Comparison of ENCODE assay signal across 2 cellular contexts in the genomic region with DNA sequence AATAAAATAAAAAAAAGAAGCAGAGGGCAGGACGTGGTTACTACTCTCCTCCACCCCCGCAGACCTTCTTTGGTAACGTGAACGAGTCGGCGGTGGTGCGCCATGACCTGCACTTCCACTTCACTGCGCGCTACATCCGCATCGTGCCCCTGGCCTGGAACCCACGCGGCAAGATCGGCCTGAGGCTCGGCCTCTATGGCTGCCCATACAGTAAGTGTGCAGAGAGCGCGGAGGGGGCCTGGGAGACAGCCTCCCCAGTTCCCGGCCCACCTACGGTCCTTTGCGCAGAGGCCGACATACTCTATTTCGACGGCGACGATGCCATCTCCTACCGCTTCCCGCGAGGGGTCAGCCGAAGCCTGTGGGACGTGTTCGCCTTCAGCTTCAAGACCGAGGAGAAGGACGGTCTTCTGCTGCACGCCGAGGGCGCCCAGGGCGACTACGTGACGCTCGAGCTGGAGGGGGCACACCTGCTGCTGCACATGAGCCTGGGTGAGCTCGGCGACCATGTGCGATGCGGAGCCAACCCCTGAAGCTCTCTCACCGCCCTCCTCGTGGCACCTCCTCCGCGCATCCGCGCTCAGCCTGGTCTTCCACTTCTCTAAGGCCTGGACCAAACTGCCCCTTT.
TF ChIP-seq lines count a peak whose summit lies in the region.

No MANE protein-coding gene starts in this region.

TF ChIP-seq in SK-N-SH, 30 proteins besides CTCF, POLR2A, EP300 and RAD21:
- TF ChIP-seq, protein P1, sequence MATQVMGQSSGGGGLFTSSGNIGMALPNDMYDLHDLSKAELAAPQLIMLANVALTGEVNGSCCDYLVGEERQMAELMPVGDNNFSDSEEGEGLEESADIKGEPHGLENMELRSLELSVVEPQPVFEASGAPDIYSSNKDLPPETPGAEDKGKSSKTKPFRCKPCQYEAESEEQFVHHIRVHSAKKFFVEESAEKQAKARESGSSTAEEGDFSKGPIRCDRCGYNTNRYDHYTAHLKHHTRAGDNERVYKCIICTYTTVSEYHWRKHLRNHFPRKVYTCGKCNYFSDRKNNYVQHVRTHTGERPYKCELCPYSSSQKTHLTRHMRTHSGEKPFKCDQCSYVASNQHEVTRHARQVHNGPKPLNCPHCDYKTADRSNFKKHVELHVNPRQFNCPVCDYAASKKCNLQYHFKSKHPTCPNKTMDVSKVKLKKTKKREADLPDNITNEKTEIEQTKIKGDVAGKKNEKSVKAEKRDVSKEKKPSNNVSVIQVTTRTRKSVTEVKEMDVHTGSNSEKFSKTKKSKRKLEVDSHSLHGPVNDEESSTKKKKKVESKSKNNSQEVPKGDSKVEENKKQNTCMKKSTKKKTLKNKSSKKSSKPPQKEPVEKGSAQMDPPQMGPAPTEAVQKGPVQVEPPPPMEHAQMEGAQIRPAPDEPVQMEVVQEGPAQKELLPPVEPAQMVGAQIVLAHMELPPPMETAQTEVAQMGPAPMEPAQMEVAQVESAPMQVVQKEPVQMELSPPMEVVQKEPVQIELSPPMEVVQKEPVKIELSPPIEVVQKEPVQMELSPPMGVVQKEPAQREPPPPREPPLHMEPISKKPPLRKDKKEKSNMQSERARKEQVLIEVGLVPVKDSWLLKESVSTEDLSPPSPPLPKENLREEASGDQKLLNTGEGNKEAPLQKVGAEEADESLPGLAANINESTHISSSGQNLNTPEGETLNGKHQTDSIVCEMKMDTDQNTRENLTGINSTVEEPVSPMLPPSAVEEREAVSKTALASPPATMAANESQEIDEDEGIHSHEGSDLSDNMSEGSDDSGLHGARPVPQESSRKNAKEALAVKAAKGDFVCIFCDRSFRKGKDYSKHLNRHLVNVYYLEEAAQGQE (IDR thresholded peaks at IDR 0.05; ENCODE audit: low read depth, low read length): no peak
- TF ChIP-seq GATA2 (CRISPR knock-in tag; IDR thresholded peaks at IDR 0.05) (no peak), YY1 (IDR thresholded peaks at IDR 0.05; ENCODE audit: low read depth) (no peak), EZH2phosphoT487 (IDR thresholded peaks at IDR 0.05; ENCODE audit: borderline replicate concordance, low read depth) (no peak), TAF1 (IDR thresholded peaks at IDR 0.05; ENCODE audit: borderline replicate concordance, low read depth, low read length) (no peak)
- TF ChIP-seq, protein P2, sequence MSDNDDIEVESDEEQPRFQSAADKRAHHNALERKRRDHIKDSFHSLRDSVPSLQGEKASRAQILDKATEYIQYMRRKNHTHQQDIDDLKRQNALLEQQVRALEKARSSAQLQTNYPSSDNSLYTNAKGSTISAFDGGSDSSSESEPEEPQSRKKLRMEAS (IDR thresholded peaks at IDR 0.05; ENCODE audit: low read depth): no peak

TF ChIP-seq in SK-N-SH treated with all-trans-retinoic acid at 6 μM for 48 hours, 23 proteins besides CTCF, POLR2A, EP300 and RAD21:
- TF ChIP-seq, protein P3, sequence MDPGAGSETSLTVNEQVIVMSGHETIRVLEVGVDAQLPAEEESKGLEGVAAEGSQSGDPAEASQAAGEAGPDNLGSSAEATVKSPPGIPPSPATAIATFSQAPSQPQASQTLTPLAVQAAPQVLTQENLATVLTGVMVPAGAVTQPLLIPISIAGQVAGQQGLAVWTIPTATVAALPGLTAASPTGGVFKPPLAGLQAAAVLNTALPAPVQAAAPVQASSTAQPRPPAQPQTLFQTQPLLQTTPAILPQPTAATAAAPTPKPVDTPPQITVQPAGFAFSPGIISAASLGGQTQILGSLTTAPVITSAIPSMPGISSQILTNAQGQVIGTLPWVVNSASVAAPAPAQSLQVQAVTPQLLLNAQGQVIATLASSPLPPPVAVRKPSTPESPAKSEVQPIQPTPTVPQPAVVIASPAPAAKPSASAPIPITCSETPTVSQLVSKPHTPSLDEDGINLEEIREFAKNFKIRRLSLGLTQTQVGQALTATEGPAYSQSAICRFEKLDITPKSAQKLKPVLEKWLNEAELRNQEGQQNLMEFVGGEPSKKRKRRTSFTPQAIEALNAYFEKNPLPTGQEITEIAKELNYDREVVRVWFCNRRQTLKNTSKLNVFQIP (CRISPR knock-in tag; IDR thresholded peaks at IDR 0.05; ENCODE audit: borderline replicate concordance, low read depth): no peak
- TF ChIP-seq ZFP3 (CRISPR knock-in tag; IDR thresholded peaks at IDR 0.05): no peak
- no peak for TF ChIP-seq ZFP30 (CRISPR knock-in tag; IDR thresholded peaks at IDR 0.05)
- no peak for TF ChIP-seq ESRRG (CRISPR knock-in tag; IDR thresholded peaks at IDR 0.05)
- TF ChIP-seq ZNF70 (CRISPR knock-in tag; IDR thresholded peaks at IDR 0.05): no peak
- TF ChIP-seq TOX (CRISPR knock-in tag; IDR thresholded peaks at IDR 0.05; ENCODE audit: borderline replicate concordance): no peak
- TF ChIP-seq, protein P4, sequence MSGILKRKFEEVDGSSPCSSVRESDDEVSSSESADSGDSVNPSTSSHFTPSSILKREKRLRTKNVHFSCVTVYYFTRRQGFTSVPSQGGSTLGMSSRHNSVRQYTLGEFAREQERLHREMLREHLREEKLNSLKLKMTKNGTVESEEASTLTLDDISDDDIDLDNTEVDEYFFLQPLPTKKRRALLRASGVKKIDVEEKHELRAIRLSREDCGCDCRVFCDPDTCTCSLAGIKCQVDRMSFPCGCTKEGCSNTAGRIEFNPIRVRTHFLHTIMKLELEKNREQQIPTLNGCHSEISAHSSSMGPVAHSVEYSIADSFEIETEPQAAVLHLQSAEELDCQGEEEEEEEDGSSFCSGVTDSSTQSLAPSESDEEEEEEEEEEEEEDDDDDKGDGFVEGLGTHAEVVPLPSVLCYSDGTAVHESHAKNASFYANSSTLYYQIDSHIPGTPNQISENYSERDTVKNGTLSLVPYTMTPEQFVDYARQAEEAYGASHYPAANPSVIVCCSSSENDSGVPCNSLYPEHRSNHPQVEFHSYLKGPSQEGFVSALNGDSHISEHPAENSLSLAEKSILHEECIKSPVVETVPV (CRISPR knock-in tag; IDR thresholded peaks at IDR 0.05): no peak
- TF ChIP-seq, protein P5, sequence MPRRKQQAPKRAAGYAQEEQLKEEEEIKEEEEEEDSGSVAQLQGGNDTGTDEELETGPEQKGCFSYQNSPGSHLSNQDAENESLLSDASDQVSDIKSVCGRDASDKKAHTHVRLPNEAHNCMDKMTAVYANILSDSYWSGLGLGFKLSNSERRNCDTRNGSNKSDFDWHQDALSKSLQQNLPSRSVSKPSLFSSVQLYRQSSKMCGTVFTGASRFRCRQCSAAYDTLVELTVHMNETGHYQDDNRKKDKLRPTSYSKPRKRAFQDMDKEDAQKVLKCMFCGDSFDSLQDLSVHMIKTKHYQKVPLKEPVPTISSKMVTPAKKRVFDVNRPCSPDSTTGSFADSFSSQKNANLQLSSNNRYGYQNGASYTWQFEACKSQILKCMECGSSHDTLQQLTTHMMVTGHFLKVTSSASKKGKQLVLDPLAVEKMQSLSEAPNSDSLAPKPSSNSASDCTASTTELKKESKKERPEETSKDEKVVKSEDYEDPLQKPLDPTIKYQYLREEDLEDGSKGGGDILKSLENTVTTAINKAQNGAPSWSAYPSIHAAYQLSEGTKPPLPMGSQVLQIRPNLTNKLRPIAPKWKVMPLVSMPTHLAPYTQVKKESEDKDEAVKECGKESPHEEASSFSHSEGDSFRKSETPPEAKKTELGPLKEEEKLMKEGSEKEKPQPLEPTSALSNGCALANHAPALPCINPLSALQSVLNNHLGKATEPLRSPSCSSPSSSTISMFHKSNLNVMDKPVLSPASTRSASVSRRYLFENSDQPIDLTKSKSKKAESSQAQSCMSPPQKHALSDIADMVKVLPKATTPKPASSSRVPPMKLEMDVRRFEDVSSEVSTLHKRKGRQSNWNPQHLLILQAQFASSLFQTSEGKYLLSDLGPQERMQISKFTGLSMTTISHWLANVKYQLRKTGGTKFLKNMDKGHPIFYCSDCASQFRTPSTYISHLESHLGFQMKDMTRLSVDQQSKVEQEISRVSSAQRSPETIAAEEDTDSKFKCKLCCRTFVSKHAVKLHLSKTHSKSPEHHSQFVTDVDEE (CRISPR knock-in tag; IDR thresholded peaks at IDR 0.05): no peak
- TF ChIP-seq ISL1 (CRISPR knock-in tag; IDR thresholded peaks at IDR 0.05): no peak
- TF ChIP-seq CSDC2 (CRISPR knock-in tag; IDR thresholded peaks at IDR 0.05): no peak
- no peak for TF ChIP-seq BACH2 (CRISPR knock-in tag; IDR thresholded peaks at IDR 0.05; ENCODE audit: borderline replicate concordance)
- no peak for TF ChIP-seq ARNTL (CRISPR knock-in tag; IDR thresholded peaks at IDR 0.05; ENCODE audit: borderline replicate concordance, low read depth)
- TF ChIP-seq ZNF565 (CRISPR knock-in tag; conservative IDR thresholded peaks at IDR 0.05; ENCODE audit: low read depth): no peak
- TF ChIP-seq ZC3H10 (CRISPR knock-in tag; IDR thresholded peaks at IDR 0.05): no peak
- TF ChIP-seq RARB (CRISPR knock-in tag; IDR thresholded peaks at IDR 0.05): no peak
- no peak for TF ChIP-seq SNAI2 (CRISPR knock-in tag; IDR thresholded peaks at IDR 0.05)
- no peak for TF ChIP-seq OSR1 (CRISPR knock-in tag; IDR thresholded peaks at IDR 0.05)
- TF ChIP-seq GLIS3 (CRISPR knock-in tag; IDR thresholded peaks at IDR 0.05): no peak
TF ChIP-seq in SK-N-SH treated with all-trans-retinoic acid at 6 μM for 48 hours: peak in this region for 0.
